12 cellular contexts compared by ENCODE assay signal in genomic region chr4:184293552-184293951, GRCh38.
DNase-seq lines count a peak whose midpoint lies in the region; ATAC-seq and TF ChIP-seq lines count a peak whose summit lies in the region.
"Had no signal": no experiment of that assay in that cellular context is flagged by ENCODE, and none has a peak within 500 bp of the region (broad histone marks: within the 10 kb centered on the region; RNA-seq: fewer than 3 reads in every experiment).

No MANE protein-coding gene starts in this region.

- H3K4me1 ChIP-seq in endocrine pancreas (ENCODE audit: control insufficient read depth, insufficient read depth, low read length), result peaks cover 7% of the 10 kb centered on the region
- no peaks in the 10 kb centered on the region for H3K4me1 ChIP-seq in mesodermal cell (ENCODE audit: control insufficient read depth, insufficient read depth, low read length, poor library complexity, severe bottlenecking)
- H3K4me1 ChIP-seq in gastrocnemius medialis, result no peaks in the 10 kb centered on the region
- H3K4me1 ChIP-seq: uterus had no signal

- H3K36me3 ChIP-seq in endocrine pancreas (ENCODE audit: control insufficient read depth, insufficient read depth, low read length), result no peaks in the 10 kb centered on the region
- H3K36me3 ChIP-seq in mesodermal cell (ENCODE audit: control insufficient read depth, insufficient read depth, low read length), result no peaks in the 10 kb centered on the region
- H3K36me3 ChIP-seq in gastrocnemius medialis, result no peaks in the 10 kb centered on the region
- H3K36me3 ChIP-seq: uterus had no signal

- H3K4me3 ChIP-seq in NB4 (ENCODE audit: low read depth, low read length) (no peak overlapping the region), endocrine pancreas (ENCODE audit: control insufficient read depth, insufficient read depth, low read length) (peak overlapping the region; percentile 16), mesodermal cell (ENCODE audit: extremely low read depth, insufficient read depth, low read length, poor library complexity, severe bottlenecking) (no peak overlapping the region), gastrocnemius medialis (no peak overlapping the region)
- H3K4me3 ChIP-seq: uterus had no signal

- no peak overlapping the region for H3K4me3 Mint-ChIP-seq in HFFc6
- H3K4me3 Mint-ChIP-seq: CD4-positive, CD25-positive, alpha-beta regulatory T cell had no signal

- ATAC-seq in gastrocnemius medialis (no peak), GM18867 (IDR thresholded peaks at IDR 0.05; ENCODE audit: unreplicated experiment) (no peak)

- TF ChIP-seq POLR2A in NB4 (IDR thresholded peaks at IDR 0.05; ENCODE audit: extremely low read depth, insufficient read length) (no peak), gastrocnemius medialis (IDR thresholded peaks at IDR 0.05) (no peak)

- TF ChIP-seq CTCF in NB4 (IDR thresholded peaks at IDR 0.05; ENCODE audit: low read depth, low read length) (no peak), HFFc6 (IDR thresholded peaks at IDR 0.05) (no peak), gastrocnemius medialis (IDR thresholded peaks at IDR 0.05 in 4 of 5, conservative IDR thresholded peaks at IDR 0.05 in 1 of 5) (no peak)

- H3K9me3 ChIP-seq in endocrine pancreas (ENCODE audit: control insufficient read depth, low read length) (no peaks in the 10 kb centered on the region), mesodermal cell (ENCODE audit: control insufficient read depth, low read length) (peaks cover 8% of the 10 kb centered on the region), gastrocnemius medialis (no peaks in the 10 kb centered on the region)
- H3K9me3 ChIP-seq: uterus had no signal

- in situ Hi-C loops in gastrocnemius medialis (cut with MboI; ENCODE audit: low sequenced_read_pairs in 4 of 4), result no loop called here

- WGBS in mesodermal cell (ENCODE audit: insufficient coverage in 2 of 2), 2 experiments, result 70 to 76% methylated on average over 2 to 4 of the region's 6 CpGs

- peaks cover under 1% of the 10 kb centered on the region; the same call in 1 of the 2 replicates for H3K4me1 Mint-ChIP-seq in HFFc6 (ENCODE audit: low read depth)

- 0 out of 2 replicates have a peak, but pooled peaks cover 5% of the 10 kb centered on the region for H3K9me3 Mint-ChIP-seq in HFFc6
- H3K9me3 Mint-ChIP-seq: CD4-positive, CD25-positive, alpha-beta regulatory T cell had no signal

- DNase-seq in COLO829 (ENCODE audit: low spot score) (peak; percentile 31), NB4 (ENCODE audit: low read depth) (peak; percentile 73), HFFc6 (no peak), germinal center (ENCODE audit: low spot score) (no peak), gastrocnemius medialis (no peak)
- DNase-seq: aorta; CD4-positive, CD25-positive, alpha-beta regulatory T cell; NCI-H446 treated with DMSO at 0.1 percent for 48 hours; uterus had no signal

- H3K27ac ChIP-seq in mesodermal cell (ENCODE audit: low read depth, low read length, severe bottlenecking) (peak overlapping the region; percentile 20), gastrocnemius medialis (no peak overlapping the region)
- H3K27ac ChIP-seq: uterus had no signal

- H3K27me3 Mint-ChIP-seq in HFFc6 (ENCODE audit: insufficient read depth), result no peaks in the 10 kb centered on the region; the same call in 1 of the 2 replicates

- intact Hi-C loops in gastrocnemius medialis (cut with DNase I; ENCODE audit: low total_unique reads), result no loop called here

- H3K27ac Mint-ChIP-seq in HFFc6, result no peak overlapping the region
- H3K27ac Mint-ChIP-seq: CD4-positive, CD25-positive, alpha-beta regulatory T cell had no signal

- H3K36me3 Mint-ChIP-seq in HFFc6 (ENCODE audit: low read depth), result no peaks in the 10 kb centered on the region
- H3K36me3 Mint-ChIP-seq: CD4-positive, CD25-positive, alpha-beta regulatory T cell had no signal

- no peaks in the 10 kb centered on the region for H3K27me3 ChIP-seq in endocrine pancreas (ENCODE audit: control insufficient read depth, insufficient read depth, low read length)
- H3K27me3 ChIP-seq in gastrocnemius medialis, result no peaks in the 10 kb centered on the region
- H3K27me3 ChIP-seq: uterus had no signal

- H3K9ac ChIP-seq in endocrine pancreas (ENCODE audit: control insufficient read depth, insufficient read depth, low read length), result no peak overlapping the region

Comparison
In these comparisons a context has a peak if more than half of its experiments do, and no peak if none do; other contexts are left out.
1. DNase-seq: peak in COLO829 (single experiment) and NB4 (single experiment); none in HFFc6 (single experiment), germinal center (single experiment) and gastrocnemius medialis (0 of 2).